ENCODE assay signal across 1 cellular context in the genomic region with DNA sequence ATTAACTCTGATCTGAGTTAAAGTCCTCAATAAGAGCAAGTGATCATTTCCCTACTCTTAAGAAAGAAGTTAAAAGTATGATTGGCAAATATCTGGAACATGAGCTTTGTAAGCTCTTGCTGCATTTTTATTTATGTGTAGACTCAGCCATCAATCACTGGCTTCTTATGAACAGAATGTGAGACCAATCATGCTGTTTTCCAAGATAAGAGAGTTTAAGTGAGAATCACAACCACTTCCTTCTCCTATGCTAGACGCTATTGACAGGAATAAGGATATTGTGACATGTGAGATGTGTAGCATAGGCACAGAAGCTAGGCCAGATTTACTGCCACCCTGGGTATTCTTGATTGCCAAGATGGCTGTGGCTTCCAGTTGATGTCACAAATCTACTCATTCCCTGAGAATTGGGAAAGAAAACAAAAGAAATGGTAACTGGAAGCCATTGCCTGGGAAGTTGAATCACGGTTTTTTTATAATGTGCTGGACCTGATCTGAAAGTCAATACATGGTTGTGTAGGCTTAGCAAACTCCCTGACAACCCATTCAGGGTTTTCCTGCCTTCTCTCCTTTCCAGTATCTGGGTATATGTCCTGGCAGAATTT.
TF ChIP-seq lines count a peak whose summit lies in the region.

No MANE protein-coding gene starts in this region.

TF ChIP-seq in IMR-90, 13 proteins besides CTCF, POLR2A, EP300 and RAD21:
- TF ChIP-seq SMC3 (IDR thresholded peaks at IDR 0.05; ENCODE audit: low read depth, low read length): no peak
- TF ChIP-seq, protein P1, sequence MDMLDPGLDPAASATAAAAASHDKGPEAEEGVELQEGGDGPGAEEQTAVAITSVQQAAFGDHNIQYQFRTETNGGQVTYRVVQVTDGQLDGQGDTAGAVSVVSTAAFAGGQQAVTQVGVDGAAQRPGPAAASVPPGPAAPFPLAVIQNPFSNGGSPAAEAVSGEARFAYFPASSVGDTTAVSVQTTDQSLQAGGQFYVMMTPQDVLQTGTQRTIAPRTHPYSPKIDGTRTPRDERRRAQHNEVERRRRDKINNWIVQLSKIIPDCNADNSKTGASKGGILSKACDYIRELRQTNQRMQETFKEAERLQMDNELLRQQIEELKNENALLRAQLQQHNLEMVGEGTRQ (IDR thresholded peaks at IDR 0.05; ENCODE audit: low read depth, low read length): no peak
